ENCODE assay signal across 22 cellular contexts in the genomic region with DNA sequence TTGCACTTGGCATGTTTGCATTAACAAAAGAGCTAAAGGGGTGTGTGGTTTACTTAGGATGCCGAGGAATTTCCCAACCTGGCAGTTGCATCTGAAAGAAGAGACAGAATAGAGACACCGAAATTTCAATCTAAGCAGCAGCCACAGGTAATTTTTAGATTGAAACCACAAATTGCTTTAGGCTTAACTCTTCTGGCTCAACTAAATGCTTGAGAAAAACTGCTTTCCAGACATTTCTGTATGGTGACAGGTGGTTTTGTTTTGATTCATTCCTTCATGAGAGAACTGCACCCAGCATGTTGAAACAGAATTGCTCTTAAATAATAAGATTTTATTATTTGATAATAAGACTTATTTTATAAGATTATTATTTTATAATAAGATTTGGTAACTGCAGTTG. TPM values are rescaled to one million over a fixed set of nuclear protein-coding genes. Genes with fewer than 3 reads are reported as not detected.
DNase-seq lines count a peak whose midpoint lies in the region; ATAC-seq and TF ChIP-seq lines count a peak whose summit lies in the region.
"Had no signal": no experiment of that assay in that cellular context is flagged by ENCODE, and none has a peak within 500 bp of the region (broad histone marks: within the 10 kb centered on the region; RNA-seq: fewer than 3 reads in every experiment).

No MANE protein-coding gene starts in this region.

- H3K4me1 Mint-ChIP-seq in activated naive CD4-positive, alpha-beta T cell treated with anti-CD3 and anti-CD28 coated beads for 36 hours (ENCODE audit: low read depth): peaks cover 48% of the 10 kb centered on the region
- H3K4me1 Mint-ChIP-seq in stimulated activated naive CD8-positive, alpha-beta T cell treated with anti-CD3 and anti-CD28 coated beads, Interleukin-15, amount 100 ng/mL, for 72 hours: peaks cover 41% of the 10 kb centered on the region
- peaks cover 0 to 15% of the 10 kb centered on the region in 2 donors for H3K4me1 Mint-ChIP-seq in natural killer cell
- H3K4me1 Mint-ChIP-seq: mesothelial cell of epicardium had no signal

- intact Hi-C loops in activated naive CD4-positive, alpha-beta T cell treated with anti-CD3 and anti-CD28 coated beads for 36 hours (cut with micrococcal nuclease): loop anchor here (1.0 to 2.0 kb wide), 3 partner anchors 21 to 82 kb away; no protein-coding TSS in a partner anchor
- intact Hi-C loops in natural killer cell (cut with micrococcal nuclease): no loop called here

- peaks cover 62% of the 10 kb centered on the region for H3K36me3 Mint-ChIP-seq in activated naive CD4-positive, alpha-beta T cell treated with anti-CD3 and anti-CD28 coated beads for 36 hours (ENCODE audit: low read depth)
- peaks cover 51% of the 10 kb centered on the region for H3K36me3 Mint-ChIP-seq in natural killer cell

- no peak for DNase-seq in activated naive CD4-positive, alpha-beta T cell treated with anti-CD3 and anti-CD28 coated beads for 36 hours
- no peak for DNase-seq in activated naive CD4-positive, alpha-beta T cell (lab: John Stamatoyannopoulos, UW)
- DNase-seq in RPMI8226: peak; percentile 67
- DNase-seq in stimulated activated naive CD8-positive, alpha-beta T cell treated with anti-CD3 and anti-CD28 coated beads, Interleukin-15, amount 100 ng/mL, for 72 hours: no peak
- no peak for DNase-seq in natural killer cell
- DNase-seq in MV-4-11 (lab: John Stamatoyannopoulos, UW): no peak
- DNase-seq: CD8-positive, alpha-beta memory T cell; colonic mucosa; effector CD4-positive, alpha-beta T cell; gastrocnemius medialis; KG1; kidney glomerular epithelial cell; NCI-H1417; NCI-H2029 treated with DMSO at 0.1 percent for 48 hours; NCI-H526; PC-9; posterior cingulate gyrus; SK-N-SH; stomach had no signal

- no peak for TF ChIP-seq CTCF in natural killer cell (IDR thresholded peaks at IDR 0.05)

- ATAC-seq in GM18870 (IDR thresholded peaks at IDR 0.05; ENCODE audit: unreplicated experiment): peak; percentile 29
- peak; percentile 46 for ATAC-seq in stimulated activated naive CD8-positive, alpha-beta T cell treated with anti-CD3 and anti-CD28 coated beads, Interleukin-15, amount 100 ng/mL, for 72 hours
- ATAC-seq in natural killer cell: no peak
- ATAC-seq: gastrocnemius medialis, Right ventricle myocardium inferior had no signal

- CTCF ChIA-PET in activated naive CD4-positive, alpha-beta T cell treated with anti-CD3 and anti-CD28 coated beads for 36 hours (lab: Charles Lee): no interaction called here

- peak overlapping the region; percentile 71 for H3K27ac Mint-ChIP-seq in activated naive CD4-positive, alpha-beta T cell treated with anti-CD3 and anti-CD28 coated beads for 36 hours
- peak overlapping the region in 1 of 2 donors; percentile 41 for H3K27ac Mint-ChIP-seq in stimulated activated naive CD8-positive, alpha-beta T cell treated with anti-CD3 and anti-CD28 coated beads, Interleukin-15, amount 100 ng/mL, for 72 hours
- no peak overlapping the region for H3K27ac Mint-ChIP-seq in natural killer cell
- H3K27ac Mint-ChIP-seq: mesothelial cell of epicardium had no signal

- no peaks in the 10 kb centered on the region for H3K27me3 Mint-ChIP-seq in activated naive CD4-positive, alpha-beta T cell treated with anti-CD3 and anti-CD28 coated beads for 36 hours (ENCODE audit: low read depth)
- H3K27me3 Mint-ChIP-seq in stimulated activated naive CD8-positive, alpha-beta T cell treated with anti-CD3 and anti-CD28 coated beads, Interleukin-15, amount 100 ng/mL, for 72 hours: no peaks in the 10 kb centered on the region
- no peaks in the 10 kb centered on the region for H3K27me3 Mint-ChIP-seq in natural killer cell (ENCODE audit: low read depth in 2 of 2)
- H3K27me3 Mint-ChIP-seq: CD8-positive, alpha-beta memory T cell had no signal

- no peaks in the 10 kb centered on the region for H3K9me3 Mint-ChIP-seq in activated naive CD4-positive, alpha-beta T cell treated with anti-CD3 and anti-CD28 coated beads for 36 hours
- no peaks in the 10 kb centered on the region for H3K9me3 Mint-ChIP-seq in stimulated activated naive CD8-positive, alpha-beta T cell treated with anti-CD3 and anti-CD28 coated beads, Interleukin-15, amount 100 ng/mL, for 72 hours
- H3K9me3 Mint-ChIP-seq in natural killer cell: no peaks in the 10 kb centered on the region
- H3K9me3 Mint-ChIP-seq: CD8-positive, alpha-beta memory T cell had no signal

- H3K4me3 Mint-ChIP-seq in activated naive CD4-positive, alpha-beta T cell treated with anti-CD3 and anti-CD28 coated beads for 36 hours: no peak overlapping the region
- peak overlapping the region in 1 of 2 donors; percentile 51 for H3K4me3 Mint-ChIP-seq in stimulated activated naive CD8-positive, alpha-beta T cell treated with anti-CD3 and anti-CD28 coated beads, Interleukin-15, amount 100 ng/mL, for 72 hours
- no peak overlapping the region for H3K4me3 Mint-ChIP-seq in natural killer cell
- H3K4me3 Mint-ChIP-seq: CD8-positive, alpha-beta memory T cell; mesothelial cell of epicardium had no signal

RNA-seq across cellular contexts. Expression of gene SECISBP2, which starts 21.5 kb away (rescaled TPM):
- total RNA-seq in activated naive CD4-positive, alpha-beta T cell treated with anti-CD3 and anti-CD28 coated beads for 36 hours: 10 to 100 TPM; 42.8 to 45.8 TPM
- 10 to 100 TPM; 79.5 to 95.8 (median 88.7) TPM for total RNA-seq in natural killer cell

RNA-seq across cellular contexts. Expression of gene CKS2, which starts 28.8 kb away (rescaled TPM):
- total RNA-seq in activated naive CD4-positive, alpha-beta T cell treated with anti-CD3 and anti-CD28 coated beads for 36 hours: 100 to 1,000 TPM; 278 to 292 TPM
- total RNA-seq in natural killer cell: 10 to 100 TPM; 11.4 to 18.3 (median 16.4) TPM

Comparison
In these comparisons a context has a peak if more than half of its experiments do, and no peak if none do; other contexts are left out.
1. ATAC-seq: peak in GM18870 (single experiment) and stimulated activated naive CD8-positive, alpha-beta T cell treated with anti-CD3 and anti-CD28 coated beads, Interleukin-15, amount 100 ng/mL, for 72 hours (single experiment); none in natural killer cell (0 of 3).
2. RNA of gene CKS2, which starts 28.8 kb away (total RNA-seq): 278 to 292 TPM in activated naive CD4-positive, alpha-beta T cell treated with anti-CD3 and anti-CD28 coated beads for 36 hours; 11.4 to 18.3 TPM in natural killer cell; every median in the first group is over 10 times any median in the second.